ENCODE assay signal across 1 cellular context in the genomic region with DNA sequence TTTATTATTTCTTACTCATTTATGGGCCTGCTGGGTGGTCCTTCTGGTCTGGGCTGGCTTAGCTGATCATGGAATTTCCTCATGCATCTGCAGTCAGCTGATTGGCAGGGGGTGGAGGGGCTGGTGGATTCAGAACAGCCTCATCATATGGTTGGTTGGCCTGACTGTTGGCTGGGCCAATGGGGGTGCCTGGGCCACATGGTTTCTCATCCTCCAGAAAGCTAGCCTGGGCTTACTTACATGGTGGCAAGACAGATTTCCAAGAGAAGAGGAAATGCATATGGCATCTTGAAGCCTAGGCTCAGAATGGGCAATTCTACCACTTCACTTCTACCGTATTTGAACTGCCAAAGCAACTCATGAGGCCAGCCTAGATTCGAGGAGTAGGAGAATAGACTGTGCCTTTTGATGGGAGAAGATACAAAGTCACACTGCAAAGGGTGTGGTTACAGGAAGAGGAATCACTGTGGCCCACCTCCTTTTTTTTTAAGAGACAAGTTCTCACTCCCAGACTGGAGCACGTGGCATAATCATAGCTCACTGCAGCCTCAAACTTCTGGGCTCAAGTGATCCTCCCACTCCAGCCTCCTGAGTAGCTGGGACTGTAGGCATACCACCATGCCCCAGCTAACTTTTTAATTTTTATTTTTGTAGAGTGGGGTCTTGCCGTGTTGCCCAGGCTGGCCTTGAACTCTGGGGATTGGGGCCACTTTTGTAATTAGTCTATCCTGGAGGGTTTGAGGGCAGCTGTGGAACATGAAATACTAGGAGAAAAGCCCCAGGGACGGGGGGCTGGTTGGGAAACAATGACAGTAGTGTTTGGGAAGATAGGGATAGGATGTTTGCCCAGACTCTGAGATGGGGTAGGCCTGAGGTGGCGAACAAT.
A peak's percentile ranks its signal among the peaks of the same experiment; 100 is the strongest.
TF ChIP-seq lines count a peak whose summit lies in the region.

No MANE protein-coding gene starts in this region.

TF ChIP-seq in HepG2, 621 proteins besides CTCF, POLR2A, EP300 and RAD21:
- TF ChIP-seq ZNF121 (CRISPR knock-in tag; IDR thresholded peaks at IDR 0.05) (peak; percentile 47; the same call in 1 of the 2 replicates), ZFP90 (CRISPR knock-in tag; IDR thresholded peaks at IDR 0.05; ENCODE audit: borderline replicate concordance) (0 out of 2 replicates have a peak, but pooled peaks have one; percentile 13), ZNF530 (CRISPR knock-in tag; IDR thresholded peaks at IDR 0.05; ENCODE audit: low read depth) (no peak), ZNF770 (CRISPR knock-in tag; IDR thresholded peaks at IDR 0.05) (peak; percentile 60; the same call in 1 of the 2 replicates), PATZ1 (CRISPR knock-in tag; IDR thresholded peaks at IDR 0.05) (0 out of 2 replicates have a peak, but pooled peaks have one; percentile 23), SOX13 (IDR thresholded peaks at IDR 0.05) (no peak), SOX13 (CRISPR knock-in tag; conservative IDR thresholded peaks at IDR 0.05 in 1 of 2, IDR thresholded peaks at IDR 0.05 in 1 of 2) (peak in 1 of 2 experiments; percentile 44; a peak in 1 of 4 replicates), ZNF331 (CRISPR knock-in tag; IDR thresholded peaks at IDR 0.05) (0 out of 2 replicates have a peak, but pooled peaks have one; percentile 15), PHF21A (CRISPR knock-in tag; IDR thresholded peaks at IDR 0.05) (0 out of 2 replicates have a peak, but pooled peaks have one; percentile 21), ZNF160 (CRISPR knock-in tag; IDR thresholded peaks at IDR 0.05) (no peak), NCOA2 (CRISPR knock-in tag; IDR thresholded peaks at IDR 0.05) (0 out of 2 replicates have a peak, but pooled peaks have one; percentile 17)
